Comparison of ENCODE assay signal across 9 cellular contexts in the genomic region with DNA sequence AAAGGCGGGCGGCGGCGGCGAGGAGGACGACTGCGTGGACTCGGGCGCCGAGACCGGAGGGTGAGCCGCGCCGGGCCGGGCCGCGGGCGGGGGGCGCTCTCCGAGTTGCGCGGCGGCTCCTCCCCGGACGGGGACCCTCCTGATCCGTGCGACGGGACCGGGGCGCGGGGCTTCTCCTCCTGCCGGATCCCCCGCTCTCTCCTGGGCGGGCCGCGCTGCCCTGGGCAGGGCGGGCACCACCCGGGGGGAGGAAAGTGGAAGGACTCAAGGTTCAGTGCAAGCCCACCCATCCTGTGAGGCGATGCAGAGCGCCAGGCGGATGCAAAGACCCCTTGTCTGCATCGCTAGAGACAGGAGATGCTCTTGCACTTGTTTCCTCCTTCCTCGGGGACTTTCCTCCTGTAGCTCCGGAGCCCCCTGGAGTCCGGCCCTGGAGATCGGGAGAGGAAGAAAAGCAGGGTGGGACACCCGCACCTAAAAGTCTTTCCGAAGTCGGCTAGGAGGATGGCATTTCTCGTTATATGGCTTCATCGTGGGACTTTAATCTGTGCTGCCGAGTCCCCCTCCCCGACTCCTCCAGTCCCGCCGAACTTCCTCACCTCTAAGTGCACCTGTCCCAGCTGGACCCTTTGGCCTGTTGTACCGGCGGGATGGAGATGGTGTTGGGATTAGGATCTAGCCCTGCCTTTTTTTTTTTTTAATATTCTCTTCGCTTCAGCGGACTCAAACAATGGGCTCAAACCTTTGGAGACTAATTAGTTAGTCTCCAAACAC. TPM values are rescaled to one million over a fixed set of nuclear protein-coding genes. Genes with fewer than 3 reads are reported as not detected.
DNase-seq lines count a peak whose midpoint lies in the region; ATAC-seq lines count a peak whose summit lies in the region.
"Had no signal": no experiment of that assay in that cellular context is flagged by ENCODE, and none has a peak within 500 bp of the region (broad histone marks: within the 10 kb centered on the region; RNA-seq: fewer than 3 reads in every experiment).

No MANE protein-coding gene starts in this region.

- no peaks in the 10 kb centered on the region for H3K9me3 Mint-ChIP-seq in activated T-cell treated with anti-CD3 and anti-CD28 coated beads, Interleukin-2, amount 50 U/mL, for 4 hours
- H3K9me3 Mint-ChIP-seq: central memory CD8-positive, alpha-beta T cell had no signal

- H3K4me3 Mint-ChIP-seq in activated T-cell treated with anti-CD3 and anti-CD28 coated beads, Interleukin-2, amount 50 U/mL, for 4 hours = peak overlapping the region; percentile 42

- no peaks in the 10 kb centered on the region for H3K36me3 Mint-ChIP-seq in activated T-cell treated with anti-CD3 and anti-CD28 coated beads, Interleukin-2, amount 50 U/mL, for 4 hours (ENCODE audit: insufficient read depth)

- ATAC-seq in HG03521 (IDR thresholded peaks at IDR 0.05; ENCODE audit: unreplicated experiment) (peak; percentile 23), left cardiac atrium (peak; percentile 48 to 49), sciatic nerve (peak; percentile 44)
- ATAC-seq in activated T-cell treated with anti-CD3 and anti-CD28 coated beads, Interleukin-2, amount 50 U/mL, for 4 hours = peak; percentile 39 to 49

- peaks cover 57% of the 10 kb centered on the region for H3K27me3 Mint-ChIP-seq in activated T-cell treated with anti-CD3 and anti-CD28 coated beads, Interleukin-2, amount 50 U/mL, for 4 hours (ENCODE audit: low read depth)

- no peaks in the 10 kb centered on the region for H3K4me1 Mint-ChIP-seq in activated T-cell treated with anti-CD3 and anti-CD28 coated beads, Interleukin-2, amount 50 U/mL, for 4 hours (ENCODE audit: low read depth)
- H3K4me1 Mint-ChIP-seq: central memory CD8-positive, alpha-beta T cell had no signal

- intact Hi-C loops in left cardiac atrium (cut with DNase I) (loop anchor here (2.0 to 5.0 kb wide), 2 partner anchors 56 to 65 kb away; no protein-coding TSS in a partner anchor), sciatic nerve (cut with DNase I) (loop anchor here (5.0 kb wide), 1 partner anchor 75 kb away; no protein-coding TSS in a partner anchor)

- DNase-seq in NCI-H1092 treated with DMSO at 0.1 percent for 48 hours (lab: John Stamatoyannopoulos, UW) = peak; percentile 3
- no peak for DNase-seq in NCI-H1092 (lab: John Stamatoyannopoulos, UW)
- no peak for DNase-seq in activated T-cell treated with anti-CD3 and anti-CD28 coated beads, Interleukin-2, amount 50 U/mL, for 4 hours
- peak; percentile 28 for DNase-seq in left cardiac atrium
- no peak for DNase-seq in sciatic nerve (ENCODE audit: low spot score)
- no peak for DNase-seq in SIG-M5 treated with dmso at 0.1 percent for 504 hours (lab: John Stamatoyannopoulos, UW; ENCODE audit: unreplicated experiment)
- DNase-seq in SIG-M5 (lab: John Stamatoyannopoulos, UW) = no peak

RNA-seq across cellular contexts. Expression of a gene that starts 0.5 kb away (rescaled TPM):
- under 1 TPM; 0.13 to 0.21 (median 0.14) TPM for total RNA-seq in activated T-cell treated with anti-CD3 and anti-CD28 coated beads, Interleukin-2, amount 50 U/mL, for 4 hours
- total RNA-seq in left cardiac atrium (1 to 10 TPM; 5.9 to 10.0 TPM), sciatic nerve (19.2 TPM)

Comparison
In these comparisons a context has a peak if more than half of its experiments do, and no peak if none do; other contexts are left out.
1. DNase-seq: peak in NCI-H1092 treated with DMSO at 0.1 percent for 48 hours (single experiment) and left cardiac atrium (single experiment); none in NCI-H1092 (single experiment), activated T-cell treated with anti-CD3 and anti-CD28 coated beads, Interleukin-2, amount 50 U/mL, for 4 hours (single experiment), sciatic nerve (single experiment), SIG-M5 treated with dmso at 0.1 percent for 504 hours (single experiment) and SIG-M5 (single experiment).
2. RNA of a gene that starts 0.5 kb away (total RNA-seq): 19.2 TPM in sciatic nerve (single experiment) and 5.9 to 10.0 TPM in left cardiac atrium; 0.13 to 0.21 TPM in activated T-cell treated with anti-CD3 and anti-CD28 coated beads, Interleukin-2, amount 50 U/mL, for 4 hours; every median in the first group is over 4 times any median in the second.
3. Peak in every context shown above with its lines, with median percentiles within 50 percentile points of each other: ATAC-seq.